Comparison of ENCODE assay signal across 8 cellular contexts in the genomic region with DNA sequence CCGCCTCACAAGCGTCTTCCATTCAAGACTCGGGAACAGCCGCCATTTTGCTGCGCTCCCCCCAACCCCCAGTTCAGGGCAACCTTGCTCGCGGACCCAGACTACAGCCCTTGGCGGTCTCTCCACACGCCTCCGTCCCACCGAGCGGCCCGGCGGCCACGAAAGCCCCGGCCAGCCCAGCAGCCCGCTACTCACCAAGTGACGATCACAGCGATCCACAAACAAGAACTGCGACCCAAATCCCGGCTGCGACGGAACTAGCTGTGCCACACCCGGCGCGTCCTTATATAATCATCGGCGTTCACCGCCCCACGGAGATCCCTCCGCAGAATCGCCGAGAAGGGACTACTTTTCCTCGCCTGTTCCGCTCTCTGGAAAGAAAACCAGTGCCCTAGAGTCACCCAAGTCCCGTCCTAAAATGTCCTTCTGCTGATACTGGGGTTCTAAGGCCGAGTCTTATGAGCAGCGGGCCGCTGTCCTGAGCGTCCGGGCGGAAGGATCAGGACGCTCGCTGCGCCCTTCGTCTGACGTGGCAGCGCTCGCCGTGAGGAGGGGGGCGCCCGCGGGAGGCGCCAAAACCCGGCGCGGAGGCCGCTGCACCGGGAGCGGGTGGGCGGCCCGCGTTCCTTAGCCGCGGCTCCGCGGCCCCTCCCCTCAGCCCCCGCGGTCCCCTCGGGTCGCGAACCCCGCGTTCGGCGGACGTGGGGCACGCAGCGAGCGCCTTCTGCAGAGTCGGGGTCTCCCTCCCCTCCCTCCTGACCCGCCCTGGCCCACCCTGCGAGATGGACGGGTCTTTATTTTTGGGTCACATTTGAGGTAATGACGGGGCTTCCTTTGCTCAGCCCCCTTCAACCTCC. TPM values are rescaled to one million over a fixed set of nuclear protein-coding genes. Genes with fewer than 3 reads are reported as not detected.
DNase-seq lines count a peak whose midpoint lies in the region; ATAC-seq, FAIRE-seq and TF ChIP-seq lines count a peak whose summit lies in the region.

A gene (minus strand): TSS at position 259 of the 857 bp plus-strand sequence. CDS start 879 bp downstream, outside the sequence.

- peaks cover 67% of the 10 kb centered on the region for H3F3A ChIP-seq in PC-9 (ENCODE audit: insufficient read depth, low read depth)

- in situ Hi-C loops in Caki2 (cut with HindIII; ENCODE audit: low pct_unique_long_range_greater_than_20kb, low sequenced_read_pairs) = no loop called here

- peak within 1 kb of the TSS; percentile 94 for H3K9ac ChIP-seq in H9 (ENCODE audit: extremely low read depth, insufficient read length, low read length)

- H3K27me3 Mint-ChIP-seq in H9 (ENCODE audit: low read depth) = peaks cover 6% of the 10 kb centered on the region

- POLR2A ChIA-PET in PC-9 (lab: Charles Lee; ENCODE audit: unreplicated experiment) = interaction anchor here (0.6 to 1.0 kb wide), 4 partner anchors 26 to 524 kb away, joined by 3 to 26 read pairs (median 6); no protein-coding TSS in a partner anchor

- peak within 1 kb of the TSS; percentile 98 for H3K14ac ChIP-seq in H9 (ENCODE audit: insufficient read depth, low read length)

- H3K4me1 Mint-ChIP-seq in H9 = peaks cover 63 to 71% of the 10 kb centered on the region in 2 experiments

- H3K23me2 ChIP-seq in H9 (ENCODE audit: insufficient read length, low read depth, low read length, poor library complexity, severe bottlenecking) = peaks cover 10% of the 10 kb centered on the region

- peak; percentile 28 to 38 for ATAC-seq in activated naive CD4-positive, alpha-beta T cell treated with anti-CD3 and anti-CD28 coated beads, Interleukin-2, amount 50 U/mL, for 72 hours
- ATAC-seq in psoas muscle = peak; percentile 49 to 64 (median 62)

- no peak within 1 kb of the TSS for H4K5ac ChIP-seq in H9 (ENCODE audit: insufficient read length, low read depth, low read length)

- H3K4me3 Mint-ChIP-seq in H9 = peak within 1 kb of the TSS; percentile 100

- TF ChIP-seq CTCF in H9 (conservative IDR thresholded peaks at IDR 0.05) (no peak), PC-9 (conservative IDR thresholded peaks at IDR 0.05) (no peak), cardiac muscle cell (IDR thresholded peaks at IDR 0.05; ENCODE audit: low read depth, low read length) (no peak), psoas muscle (IDR thresholded peaks at IDR 0.05) (no peak)

- no peak within 1 kb of the TSS for H3T11ph ChIP-seq in H9 (ENCODE audit: low read length)

- H3K79me1 ChIP-seq in H9 (ENCODE audit: insufficient read depth, low read depth, low read length, poor library complexity, severe bottlenecking) = peaks cover 3% of the 10 kb centered on the region

- H3K27ac ChIP-seq in H9 (ENCODE audit: insufficient read length, low read depth, low read length) (peak within 1 kb of the TSS; percentile 68), PC-9 (peak within 1 kb of the TSS; percentile 100), cardiac muscle cell (peak within 1 kb of the TSS; percentile 100), psoas muscle (peak within 1 kb of the TSS; percentile 100)

- H3K4me3 ChIP-seq in PC-9 (peak within 1 kb of the TSS; percentile 100), cardiac muscle cell (peak within 1 kb of the TSS; percentile 98), psoas muscle (peak within 1 kb of the TSS; percentile 94)

- H3K4ac ChIP-seq in H9 (ENCODE audit: low read depth, low read length) = no peak within 1 kb of the TSS; the same call in 1 of the 2 replicates

- peak within 1 kb of the TSS; percentile 90 for H2BK120ac ChIP-seq in H9 (ENCODE audit: low read depth, low read length, poor library complexity, severe bottlenecking)

- H3K4me2 ChIP-seq in H9 (ENCODE audit: insufficient read depth, insufficient read length, low read length) (peak within 1 kb of the TSS; percentile 94), PC-9 (peak within 1 kb of the TSS; percentile 95)

- CTCF ChIA-PET in PC-9 (lab: Charles Lee) = interaction anchor here (0.6 kb wide), 1 partner anchor 81 kb away, joined by 3 read pairs; no protein-coding TSS in a partner anchor

- H3K9me3 ChIP-seq in H9 (ENCODE audit: control insufficient read depth, low read depth, low read length) (no peaks in the 10 kb centered on the region), PC-9 (ENCODE audit: insufficient read depth, low read depth) (no peaks in the 10 kb centered on the region), cardiac muscle cell (ENCODE audit: low read depth) (no peaks in the 10 kb centered on the region), psoas muscle (no peaks in the 10 kb centered on the region)

- peaks cover 4 to 15% of the 10 kb centered on the region in 2 experiments for H3K9me3 Mint-ChIP-seq in H9
- H3K9me3 Mint-ChIP-seq in activated naive CD4-positive, alpha-beta T cell treated with anti-CD3 and anti-CD28 coated beads, Interleukin-2, amount 50 U/mL, for 72 hours = peaks cover 0 to 11% of the 10 kb centered on the region in 2 donors

- FAIRE-seq in urothelium cell line (lab: Jason Lieb, UNC) = no peak

- peak within 1 kb of the TSS; percentile 79 for H2BK5ac ChIP-seq in H9 (ENCODE audit: insufficient read length, low read length)

- no TSS peak for BruUV-seq in PC-9 (replicated peaks; lab: Mats Ljungman, UMichigan)

- no peaks in the 10 kb centered on the region for H4K20me1 ChIP-seq in H9 (ENCODE audit: control insufficient read depth, insufficient read depth, insufficient read length)
- H4K20me1 ChIP-seq in PC-9 (ENCODE audit: insufficient read depth) = peaks cover 31% of the 10 kb centered on the region

- peak; percentile 94 for DNase-seq in Caki2 (ENCODE audit: low read depth)
- peak; percentile 89 for DNase-seq in H9
- peak; percentile 70 to 88 for DNase-seq in PC-9
- peak; percentile 92 for DNase-seq in activated naive CD4-positive, alpha-beta T cell treated with anti-CD3 and anti-CD28 coated beads, Interleukin-2, amount 50 U/mL, for 72 hours (ENCODE audit: low spot score in 2 of 2)
- peak; percentile 92 to 95 for DNase-seq in cardiac muscle cell (ENCODE audit: low read depth in 1 of 2, low spot score in 1 of 2)
- DNase-seq in psoas muscle = peak; percentile 91 to 97
- DNase-seq in urothelium cell line (ENCODE audit: low spot score) = peak; percentile 84
- DNase-seq in SHP77 (lab: John Stamatoyannopoulos, UW) = no peak

- H2AFZ ChIP-seq in H9 (ENCODE audit: low read length) (peak within 1 kb of the TSS; percentile 19), PC-9 (peak within 1 kb of the TSS; percentile 89)

- H3K4me1 ChIP-seq in H9 (ENCODE audit: insufficient read depth, low read length) = peaks cover 8% of the 10 kb centered on the region; the same call in 1 of the 2 replicates
- H3K4me1 ChIP-seq in PC-9 (replicated peaks; ENCODE audit: insufficient read depth) = peaks cover 52% of the 10 kb centered on the region
- peaks cover 31% of the 10 kb centered on the region for H3K4me1 ChIP-seq in cardiac muscle cell (ENCODE audit: low read depth)
- H3K4me1 ChIP-seq in psoas muscle = peaks cover 37% of the 10 kb centered on the region

- peaks cover 32 to 40% (median 36%) of the 10 kb centered on the region in 3 experiments for H3K36me3 Mint-ChIP-seq in H9 (ENCODE audit: insufficient read depth in 1 of 3, low read depth in 3 of 3)
- peaks cover 30 to 39% of the 10 kb centered on the region in 2 donors for H3K36me3 Mint-ChIP-seq in activated naive CD4-positive, alpha-beta T cell treated with anti-CD3 and anti-CD28 coated beads, Interleukin-2, amount 50 U/mL, for 72 hours

- H3K56ac ChIP-seq in H9 (ENCODE audit: insufficient read length, low read depth, low read length) = peak within 1 kb of the TSS; percentile 37

- WGBS in H9 (ENCODE audit: extremely low coverage, insufficient read length, low lambda C conversion rate) = no CpG with 5 or more reads among the region's 85 CpGs
- WGBS in psoas muscle, 3 donors = 0% methylated on average over 62 to 85 of the region's 85 CpGs

- H2BK15ac ChIP-seq in H9 (ENCODE audit: low read depth, low read length) = no peak within 1 kb of the TSS

- peaks cover 19% of the 10 kb centered on the region for H3K36me3 ChIP-seq in PC-9 (ENCODE audit: low read depth)
- peaks cover 6% of the 10 kb centered on the region for H3K36me3 ChIP-seq in cardiac muscle cell
- peaks cover 3 to 29% of the 10 kb centered on the region in 2 donors for H3K36me3 ChIP-seq in psoas muscle (ENCODE audit: insufficient read depth in 1 of 2, low read depth in 1 of 2)

- no peak within 1 kb of the TSS for H2AK5ac ChIP-seq in H9 (ENCODE audit: insufficient read length, low read length)

- no peak within 1 kb of the TSS for H3K23ac ChIP-seq in H9 (ENCODE audit: insufficient read length, low read depth, low read length)

- H3K18ac ChIP-seq in H9 (ENCODE audit: insufficient read length, low read depth, low read length) = peak within 1 kb of the TSS; percentile 97

- intact Hi-C loops in PC-9 (cut with micrococcal nuclease; ENCODE audit: unreplicated experiment) (loop anchor here (5.0 to 10.0 kb wide), 3 partner anchors 73 to 527 kb away; a partner anchor contains a TSS), psoas muscle (cut with DNase I) (loop anchor here in 1 of 2 donors (2.0 kb wide), 1 partner anchor 24 kb away; no protein-coding TSS in a partner anchor)

- H4K8ac ChIP-seq in H9 (replicated peaks; ENCODE audit: insufficient read length, low read depth, low read length) = no peak within 1 kb of the TSS

- H3K27me3 ChIP-seq in H9 (ENCODE audit: insufficient read depth, low read length) (no peaks in the 10 kb centered on the region), PC-9 (ENCODE audit: insufficient read depth, low read depth) (no peaks in the 10 kb centered on the region), cardiac muscle cell (no peaks in the 10 kb centered on the region), psoas muscle (ENCODE audit: insufficient read depth in 3 of 3, low read length in 2 of 3) (no peaks in the 10 kb centered on the region)

- H3K9me2 ChIP-seq in PC-9 (ENCODE audit: insufficient read depth) = no peaks in the 10 kb centered on the region

- peak within 1 kb of the TSS; percentile 100 for H3K27ac Mint-ChIP-seq in H9
- peak within 1 kb of the TSS; percentile 99 to 100 for H3K27ac Mint-ChIP-seq in activated naive CD4-positive, alpha-beta T cell treated with anti-CD3 and anti-CD28 coated beads, Interleukin-2, amount 50 U/mL, for 72 hours

- no peak within 1 kb of the TSS for H4K91ac ChIP-seq in H9 (ENCODE audit: insufficient read length, low read depth, low read length)

- no peak within 1 kb of the TSS for H2BK20ac ChIP-seq in H9 (ENCODE audit: low read depth, low read length, poor library complexity, severe bottlenecking)

- H3K79me2 ChIP-seq in H9 (ENCODE audit: insufficient read depth, low read length) = peaks cover 14% of the 10 kb centered on the region
- peaks cover 58% of the 10 kb centered on the region for H3K79me2 ChIP-seq in PC-9 (ENCODE audit: low read depth)

- H2BK12ac ChIP-seq in H9 (ENCODE audit: insufficient read length, low read depth, low read length) = no peak within 1 kb of the TSS

RNA-seq across cellular contexts. Expression of the gene that starts here (rescaled TPM):
- 1,534 and 1,708 TPM in 2 replicates for total RNA-seq in Caki2 (2014; rRNA removed; shearing (Covaris generic); ENCODE audit: low replicate concordance)
- total RNA-seq in H9 (2021) (523 and 533 TPM in 2 replicates), PC-9 (2021) (748 and 783 TPM in 2 replicates), cardiac muscle cell (831 and 1,139 TPM in 2 replicates), psoas muscle (over 10,000 TPM in 1 of 4 donors, 1,000 to 10,000 TPM in 3; 2,036 to 18,039 (median 3,061) TPM)
- 100 to 1,000 TPM; 806 to 863 TPM for total RNA-seq in activated naive CD4-positive, alpha-beta T cell treated with anti-CD3 and anti-CD28 coated beads, Interleukin-2, amount 50 U/mL, for 72 hours
- polyA plus RNA-seq in cardiac muscle cell (897 and 1,281 TPM in 2 replicates), psoas muscle (1,000 to 10,000 TPM; 2,132 to 9,997 (median 2,719) TPM)

Comparison
In these comparisons a context has a peak if more than half of its experiments do, and no peak if none do; other contexts are left out.
1. DNase-seq: peak in Caki2 (single experiment), H9 (single experiment), PC-9 (2 of 2), activated naive CD4-positive, alpha-beta T cell treated with anti-CD3 and anti-CD28 coated beads, Interleukin-2, amount 50 U/mL, for 72 hours (2 of 2), cardiac muscle cell (2 of 2), psoas muscle (2 of 2) and urothelium cell line (single experiment); none in SHP77 (0 of 2).
2. Peak in every context shown above with its lines, with median percentiles within 50 percentile points of each other: H3K27ac ChIP-seq and H3K4me3 ChIP-seq.